ENCODE assay signal across 23 cellular contexts in genomic region chr12:89777685-89778379, GRCh38.
"Had no signal": no experiment of that assay in that cellular context is flagged by ENCODE, and none has a peak within 500 bp of the region (broad histone marks: within the 10 kb centered on the region; RNA-seq: fewer than 3 reads in every experiment).

No MANE protein-coding gene starts in this region.

- H2AFZ ChIP-seq: PC-9 had no signal

- H3K4me1 ChIP-seq: ascending aorta had no signal

- H3K4me3 Mint-ChIP-seq: activated CD4-positive, alpha-beta memory T cell treated with anti-CD3 and anti-CD28 coated beads for 36 hours; activated CD4-positive, alpha-beta T cell treated with anti-CD3 and anti-CD28 coated beads, Interleukin-2, amount 10 ng/mL, durations not matched to agents 7 days and 5 days; activated naive CD8-positive, alpha-beta T cell treated with anti-CD3 and anti-CD28 coated beads, Interleukin-2, amount 50 U/mL, for 24 hours; brain; IgD-negative memory B cell had no signal

- H3K27me3 Mint-ChIP-seq: activated CD4-positive, alpha-beta memory T cell treated with anti-CD3 and anti-CD28 coated beads for 36 hours; activated CD4-positive, alpha-beta T cell treated with anti-CD3 and anti-CD28 coated beads, Interleukin-2, amount 10 ng/mL, durations not matched to agents 7 days and 5 days; activated naive CD8-positive, alpha-beta T cell treated with anti-CD3 and anti-CD28 coated beads, Interleukin-2, amount 50 U/mL, for 24 hours; IgD-negative memory B cell had no signal

- H3K36me3 ChIP-seq: ascending aorta, MG63 had no signal

- DNase-seq: activated CD4-positive, alpha-beta memory T cell treated with anti-CD3 and anti-CD28 coated beads for 36 hours; activated CD4-positive, alpha-beta T cell treated with anti-CD3 and anti-CD28 coated beads, Interleukin-2, amount 10 ng/mL, durations not matched to agents 7 days and 5 days; activated CD4-positive, CD25-positive, alpha-beta regulatory T cell; activated CD8-positive, alpha-beta memory T cell treated with anti-CD3 and anti-CD28 coated beads for 24 hours; activated naive CD4-positive, alpha-beta T cell treated with anti-CD3 and anti-CD28 coated beads, Interleukin-2, amount 50 U/mL, for 16 hours; activated naive CD8-positive, alpha-beta T cell treated with anti-CD3 and anti-CD28 coated beads, Interleukin-2, amount 50 U/mL, for 24 hours; amniotic stem cell; MG63; MV-4-11; NCI-H1092 treated with DMSO at 0.1 percent for 48 hours; NCI-H1436 treated with DMSO at 0.1 percent for 48 hours; NCI-H187; NCI-H2081; NCI-H446; NCI-H524; PC-9; SHP77 treated with DMSO at 0.1 percent for 48 hours; T-helper 1 cell had no signal

- ATAC-seq: activated naive CD8-positive, alpha-beta T cell treated with anti-CD3 and anti-CD28 coated beads, Interleukin-2, amount 50 U/mL, for 24 hours had no signal

- H3K27ac Mint-ChIP-seq: activated CD4-positive, alpha-beta memory T cell treated with anti-CD3 and anti-CD28 coated beads for 36 hours; activated CD4-positive, alpha-beta T cell treated with anti-CD3 and anti-CD28 coated beads, Interleukin-2, amount 10 ng/mL, durations not matched to agents 7 days and 5 days; activated naive CD8-positive, alpha-beta T cell treated with anti-CD3 and anti-CD28 coated beads, Interleukin-2, amount 50 U/mL, for 24 hours; brain had no signal

- H3K9me3 ChIP-seq: ascending aorta, MG63 had no signal

- H3K9me3 Mint-ChIP-seq: activated CD4-positive, alpha-beta T cell treated with anti-CD3 and anti-CD28 coated beads, Interleukin-2, amount 10 ng/mL, durations not matched to agents 7 days and 5 days; brain had no signal

- H3K27me3 ChIP-seq: ascending aorta, MG63 had no signal

- H3K4me2 ChIP-seq: KMS-11, PC-9 had no signal

- H3K9ac ChIP-seq: KMS-11 had no signal

- H3K27ac ChIP-seq: ascending aorta, KMS-11, PC-9, VCaP had no signal

- H3K4me1 Mint-ChIP-seq: activated CD4-positive, alpha-beta T cell treated with anti-CD3 and anti-CD28 coated beads, Interleukin-2, amount 10 ng/mL, durations not matched to agents 7 days and 5 days had no signal

- H3K36me3 Mint-ChIP-seq: activated CD4-positive, alpha-beta memory T cell treated with anti-CD3 and anti-CD28 coated beads for 36 hours; brain had no signal

- H3K4me3 ChIP-seq: ascending aorta, MG63, PC-9 had no signal
